ENCODE assay signal across 11 cellular contexts in the genomic region with DNA sequence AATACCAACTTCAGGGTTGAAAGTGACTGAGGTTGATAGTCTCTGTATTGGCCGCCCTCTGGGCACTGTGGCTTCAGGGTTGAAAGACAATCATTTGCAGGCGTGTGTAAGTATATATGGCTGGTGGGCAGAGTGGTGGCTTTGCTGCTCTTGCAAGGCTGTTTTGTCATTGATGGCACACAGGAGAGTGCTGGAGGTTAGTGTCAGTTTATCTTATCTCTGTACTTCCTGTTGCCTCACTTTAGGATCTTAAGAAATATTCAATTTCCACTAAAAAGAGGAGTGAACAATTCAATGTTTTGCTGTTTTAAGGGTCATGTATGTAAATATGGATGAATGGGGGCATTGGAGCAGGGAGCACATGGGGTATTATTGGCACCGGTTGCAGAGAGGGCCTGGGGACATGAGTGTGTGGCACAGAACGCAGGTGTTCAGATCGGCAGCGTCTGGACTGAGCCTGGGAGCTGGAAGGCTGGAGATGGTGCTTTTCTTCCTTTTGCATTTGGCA. TPM values are rescaled to one million over a fixed set of nuclear protein-coding genes. Genes with fewer than 3 reads are reported as not detected.
A peak's percentile ranks its signal among the peaks of the same experiment; 100 is the strongest.
DNase-seq lines count a peak whose midpoint lies in the region; ATAC-seq and TF ChIP-seq lines count a peak whose summit lies in the region.
"Had no signal": no experiment of that assay in that cellular context is flagged by ENCODE, and none has a peak within 500 bp of the region (broad histone marks: within the 10 kb centered on the region; RNA-seq: fewer than 3 reads in every experiment).

No MANE protein-coding gene starts in this region.

- peak overlapping the region; percentile 69 for H3K4me3 Mint-ChIP-seq in activated CD4-positive, alpha-beta memory T cell treated with anti-CD3 and anti-CD28 coated beads, Interleukin-2, amount 10 ng/mL, durations not matched to agents 7 days and 5 days

- CTCF ChIA-PET in activated CD4-positive, alpha-beta memory T cell treated with anti-CD3 and anti-CD28 coated beads, Interleukin-2, amount 10 ng/mL, durations not matched to agents 7 days and 5 days (lab: Charles Lee) = interaction anchor here (1.3 to 1.8 kb wide), 2 partner anchors 9 to 219 kb away, joined by 6 to 9 read pairs; no protein-coding TSS in a partner anchor

- H3K4me1 ChIP-seq in neutrophil (ENCODE audit: control insufficient read depth in 1 of 2, insufficient read depth in 1 of 2, low read depth in 1 of 2, low read length in 1 of 2) = peaks cover 77 to 81% of the 10 kb centered on the region in 2 experiments

- DNase-seq in HL-60 (ENCODE audit: low read depth in 1 of 2, low spot score in 1 of 2) = peak; percentile 84 to 89
- peak; percentile 70 for DNase-seq in activated CD4-positive, alpha-beta memory T cell treated with anti-CD3 and anti-CD28 coated beads, Interleukin-2, amount 10 ng/mL, durations not matched to agents 7 days and 5 days
- no peak for DNase-seq in DMS153 (lab: John Stamatoyannopoulos, UW)
- DNase-seq in NCI-H82 treated with DMSO at 0.1 percent for 48 hours (lab: John Stamatoyannopoulos, UW; ENCODE audit: unreplicated experiment) = no peak
- no peak for DNase-seq in omental fat pad (ENCODE audit: low spot score)
- no peak for DNase-seq in foreskin melanocyte
- DNase-seq: right cardiac atrium had no signal

- peaks cover 40% of the 10 kb centered on the region for H3K36me3 Mint-ChIP-seq in activated CD4-positive, alpha-beta memory T cell treated with anti-CD3 and anti-CD28 coated beads, Interleukin-2, amount 10 ng/mL, durations not matched to agents 7 days and 5 days (ENCODE audit: low read depth)

- H3K36me3 ChIP-seq in neutrophil = no peaks in the 10 kb centered on the region
- H3K36me3 ChIP-seq: HAP-1 had no signal

- ATAC-seq in GM18508 (IDR thresholded peaks at IDR 0.05; ENCODE audit: insufficient read depth, unreplicated experiment) = peak; percentile 25
- no peak for ATAC-seq in omental fat pad (ENCODE audit: low FRiP score)

- peaks cover 93% of the 10 kb centered on the region for H3K4me1 Mint-ChIP-seq in activated CD4-positive, alpha-beta memory T cell treated with anti-CD3 and anti-CD28 coated beads, Interleukin-2, amount 10 ng/mL, durations not matched to agents 7 days and 5 days

- peak overlapping the region; percentile 97 for H3K27ac ChIP-seq in HL-60 (replicated peaks)
- H3K27ac ChIP-seq in neutrophil = peak overlapping the region; percentile 94
- H3K27ac ChIP-seq: SK-N-MC had no signal

- H3K9me3 Mint-ChIP-seq in activated CD4-positive, alpha-beta memory T cell treated with anti-CD3 and anti-CD28 coated beads, Interleukin-2, amount 10 ng/mL, durations not matched to agents 7 days and 5 days = peaks cover 4% of the 10 kb centered on the region

- H3K27me3 ChIP-seq in HL-60 (ENCODE audit: insufficient read depth, poor library complexity, severe bottlenecking) (no peaks in the 10 kb centered on the region), neutrophil (no peaks in the 10 kb centered on the region)

- H3K27me3 Mint-ChIP-seq in activated CD4-positive, alpha-beta memory T cell treated with anti-CD3 and anti-CD28 coated beads, Interleukin-2, amount 10 ng/mL, durations not matched to agents 7 days and 5 days = no peaks in the 10 kb centered on the region

- H3K27ac Mint-ChIP-seq in activated CD4-positive, alpha-beta memory T cell treated with anti-CD3 and anti-CD28 coated beads, Interleukin-2, amount 10 ng/mL, durations not matched to agents 7 days and 5 days = peak overlapping the region; percentile 98

- no peaks in the 10 kb centered on the region for H3K9me3 ChIP-seq in neutrophil
- H3K9me3 ChIP-seq: HAP-1 had no signal

- POLR2A ChIA-PET in activated CD4-positive, alpha-beta memory T cell treated with anti-CD3 and anti-CD28 coated beads, Interleukin-2, amount 10 ng/mL, durations not matched to agents 7 days and 5 days (lab: Charles Lee) = interaction anchor here (1.0 to 10.7 kb wide), 10 partner anchors 7 to 364 kb away, joined by 3 to 106 read pairs (median 24); no protein-coding TSS in a partner anchor

- H3K4me3 ChIP-seq in HL-60 (replicated peaks; ENCODE audit: insufficient read depth, low read length) (no peak overlapping the region), neutrophil (ENCODE audit: low read depth in 1 of 2, low read length in 1 of 2) (peak overlapping the region; percentile 27 to 55)
- H3K4me3 ChIP-seq: HAP-1, SK-N-MC had no signal

- TF ChIP-seq CTCF in HL-60 (IDR thresholded peaks at IDR 0.05; ENCODE audit: insufficient read depth, low read length) (no peak), neutrophil (IDR thresholded peaks at IDR 0.05) (no peak), omental fat pad (IDR thresholded peaks at IDR 0.05) (no peak)

RNA-seq across cellular contexts. Expression of gene NCK2, which starts 51.5 kb away (rescaled TPM):
- 10 to 100 TPM; 70.8 to 75.9 TPM for total RNA-seq in activated CD4-positive, alpha-beta memory T cell treated with anti-CD3 and anti-CD28 coated beads, Interleukin-2, amount 10 ng/mL, durations not matched to agents 7 days and 5 days
- total RNA-seq in omental fat pad = 10 to 100 TPM; 32.6 to 43.7 (median 38.7) TPM

Comparison
In these comparisons a context has a peak if more than half of its experiments do, and no peak if none do; other contexts are left out.
1. DNase-seq: peak in HL-60 (2 of 2) and activated CD4-positive, alpha-beta memory T cell treated with anti-CD3 and anti-CD28 coated beads, Interleukin-2, amount 10 ng/mL, durations not matched to agents 7 days and 5 days (single experiment); none in DMS153 (single experiment), NCI-H82 treated with DMSO at 0.1 percent for 48 hours (single experiment), omental fat pad (single experiment) and foreskin melanocyte (single experiment).